Comparison of ENCODE assay signal across 15 cellular contexts in genomic region chr3:126900859-126901540, GRCh38.
"Had no signal": no experiment of that assay in that cellular context is flagged by ENCODE, and none has a peak within 500 bp of the region (broad histone marks: within the 10 kb centered on the region; RNA-seq: fewer than 3 reads in every experiment).

No MANE protein-coding gene starts in this region.

- H3K4me1 ChIP-seq: breast epithelium, right lobe of liver had no signal

- H3K27ac ChIP-seq: breast epithelium, epithelial cell of prostate, gastrocnemius medialis, right lobe of liver, spleen, stomach, testis had no signal

- H3K9me3 ChIP-seq: breast epithelium, gastrocnemius medialis, right lobe of liver, spleen, stomach, testis had no signal

- DNase-seq: activated CD4-positive, CD25-positive, alpha-beta regulatory T cell treated with anti-CD3 and anti-CD28 coated beads, Interleukin-2, amount 50 U/mL, for 72 hours; activated naive CD4-positive, alpha-beta T cell treated with Interleukin-2 at 50 U/mL for 16 hours; anterior cingulate cortex; gastrocnemius medialis; islet precursor cell; mesendoderm; nucleus accumbens; spleen; stomach; T-helper 1 cell; T1000; testis had no signal

- H3K27me3 ChIP-seq: breast epithelium, gastrocnemius medialis, right lobe of liver, stomach, testis had no signal

- H3K4me3 ChIP-seq: breast epithelium, gastrocnemius medialis, right lobe of liver, spleen, stomach, testis had no signal

- H3K36me3 ChIP-seq: breast epithelium, gastrocnemius medialis, right lobe of liver, spleen, stomach had no signal

- ATAC-seq: gastrocnemius medialis, right lobe of liver had no signal
